Comparison of ENCODE assay signal across 15 cellular contexts in genomic region chr1:45928486-45929205, GRCh38.
A peak's percentile ranks its signal among the peaks of the same experiment; 100 is the strongest.
DNase-seq lines count a peak whose midpoint lies in the region; ATAC-seq lines count a peak whose summit lies in the region.
"Had no signal": no experiment of that assay in that cellular context is flagged by ENCODE, and none has a peak within 500 bp of the region (broad histone marks: within the 10 kb centered on the region; RNA-seq: fewer than 3 reads in every experiment).

No MANE protein-coding gene starts in this region.

- H3K9ac ChIP-seq in HUES6 (ENCODE audit: low read length) (peak overlapping the region; percentile 43), mesendoderm (ENCODE audit: low read length) (peak overlapping the region; percentile 11)
- H3K9ac ChIP-seq: parathyroid adenoma had no signal

- no peaks in the 10 kb centered on the region for H3K9me3 Mint-ChIP-seq in CD4-positive, alpha-beta memory T cell
- H3K9me3 Mint-ChIP-seq in activated T-helper 17 cell treated with anti-CD3 and anti-CD28 coated beads, Interleukin-2, amount 50 U/mL, for 72 hours = no peaks in the 10 kb centered on the region

- no peaks in the 10 kb centered on the region for H3K79me2 ChIP-seq in mesendoderm (ENCODE audit: control insufficient read depth, insufficient read depth, low read length)
- H3K79me2 ChIP-seq: parathyroid adenoma had no signal

- H4K5ac ChIP-seq in mesendoderm (ENCODE audit: low read length) = no peak overlapping the region

- H3K4me2 ChIP-seq in mesendoderm (ENCODE audit: low read length) = no peak overlapping the region

- no peak for ATAC-seq in activated T-helper 17 cell treated with anti-CD3 and anti-CD28 coated beads, Interleukin-2, amount 50 U/mL, for 72 hours (replicated peaks)
- ATAC-seq in HG03520 (IDR thresholded peaks at IDR 0.05; ENCODE audit: unreplicated experiment) (no peak), HG03565 (IDR thresholded peaks at IDR 0.05; ENCODE audit: unreplicated experiment) (no peak)
- ATAC-seq: Right ventricle myocardium inferior had no signal

- no peaks in the 10 kb centered on the region for H3K9me3 ChIP-seq in CD4-positive, alpha-beta memory T cell (ENCODE audit: control insufficient read depth in 1 of 2, low read length in 2 of 2)
- H3K9me3 ChIP-seq in HUES6 (ENCODE audit: control insufficient read depth, insufficient read depth, low read depth, low read length) = no peaks in the 10 kb centered on the region
- H3K9me3 ChIP-seq: ascending aorta, transverse colon had no signal

- CTCF ChIA-PET in CD4-positive, alpha-beta memory T cell (lab: Charles Lee; ENCODE audit: partially characterized antibody) = no interaction called here

- no peak overlapping the region for H4K8ac ChIP-seq in mesendoderm (ENCODE audit: low read depth, low read length)

- H3K27me3 ChIP-seq in CD4-positive, alpha-beta memory T cell (ENCODE audit: insufficient read depth, low read length) = no peaks in the 10 kb centered on the region
- no peaks in the 10 kb centered on the region for H3K27me3 ChIP-seq in HUES6 (ENCODE audit: control insufficient read depth, insufficient read depth, low read length)
- no peaks in the 10 kb centered on the region for H3K27me3 ChIP-seq in mesendoderm (ENCODE audit: insufficient read depth, low read length, poor library complexity)
- H3K27me3 ChIP-seq: ascending aorta, transverse colon had no signal

- no peaks in the 10 kb centered on the region for H3K27me3 Mint-ChIP-seq in CD4-positive, alpha-beta memory T cell
- no peaks in the 10 kb centered on the region for H3K27me3 Mint-ChIP-seq in activated T-helper 17 cell treated with anti-CD3 and anti-CD28 coated beads, Interleukin-2, amount 50 U/mL, for 72 hours

- H3K4me3 Mint-ChIP-seq in CD4-positive, alpha-beta memory T cell = no peak overlapping the region
- H3K4me3 Mint-ChIP-seq in activated T-helper 17 cell treated with anti-CD3 and anti-CD28 coated beads, Interleukin-2, amount 50 U/mL, for 72 hours = no peak overlapping the region

- H3K23ac ChIP-seq in mesendoderm (ENCODE audit: low read length) = no peak overlapping the region

- no peak overlapping the region for H3K4me3 ChIP-seq in CD4-positive, alpha-beta memory T cell (ENCODE audit: low read length in 2 of 2)
- H3K4me3 ChIP-seq in HUES6 (ENCODE audit: low read depth, low read length) (no peak overlapping the region), mesendoderm (ENCODE audit: low read length) (no peak overlapping the region)
- H3K4me3 ChIP-seq: ascending aorta, transverse colon had no signal

- H3K4ac ChIP-seq in mesendoderm (ENCODE audit: low read depth, low read length) = peak overlapping the region; percentile 36

- no peaks in the 10 kb centered on the region for H3K79me1 ChIP-seq in mesendoderm (ENCODE audit: low read length)

- H3K27ac Mint-ChIP-seq in CD4-positive, alpha-beta memory T cell = peak overlapping the region in 4 of 7 donors; percentile 11 to 65 (median 37)
- peak overlapping the region; percentile 58 for H3K27ac Mint-ChIP-seq in activated T-helper 17 cell treated with anti-CD3 and anti-CD28 coated beads, Interleukin-2, amount 50 U/mL, for 72 hours

- peak overlapping the region; percentile 65 for H3K56ac ChIP-seq in mesendoderm (ENCODE audit: low read length)

- POLR2A ChIA-PET in CD4-positive, alpha-beta memory T cell (lab: Charles Lee; ENCODE audit: partially characterized antibody) = no interaction called here

- peak overlapping the region; percentile 84 for H3K18ac ChIP-seq in mesendoderm (ENCODE audit: low read length)

- H3K36me3 Mint-ChIP-seq in CD4-positive, alpha-beta memory T cell = no peaks in the 10 kb centered on the region
- no peaks in the 10 kb centered on the region for H3K36me3 Mint-ChIP-seq in activated T-helper 17 cell treated with anti-CD3 and anti-CD28 coated beads, Interleukin-2, amount 50 U/mL, for 72 hours (ENCODE audit: low read depth)

- intact Hi-C loops in CD4-positive, alpha-beta memory T cell (cut with micrococcal nuclease) = no loop called here
- intact Hi-C loops in posterior cingulate gyrus (cut with DNase I) = no loop called here

- peak overlapping the region; percentile 90 for H2BK120ac ChIP-seq in mesendoderm (ENCODE audit: low read depth, low read length)

- H3K27ac ChIP-seq in CD4-positive, alpha-beta memory T cell (ENCODE audit: low read depth, low read length) = no peak overlapping the region
- H3K27ac ChIP-seq in HUES6 (ENCODE audit: low read depth, low read length) (peak overlapping the region; percentile 67; the same call in 1 of the 2 replicates), mesendoderm (ENCODE audit: low read depth, low read length) (peak overlapping the region; percentile 68)
- H3K27ac ChIP-seq: ascending aorta, parathyroid adenoma had no signal

- peaks cover 6% of the 10 kb centered on the region for H3K4me1 ChIP-seq in CD4-positive, alpha-beta memory T cell (ENCODE audit: insufficient read depth, low read length)
- H3K4me1 ChIP-seq in HUES6 (ENCODE audit: control insufficient read depth, insufficient read depth, low read length) (peaks cover 61% of the 10 kb centered on the region), mesendoderm (ENCODE audit: control insufficient read depth, low read depth, low read length) (peaks cover 28% of the 10 kb centered on the region)
- H3K4me1 ChIP-seq: ascending aorta, parathyroid adenoma had no signal

- no peaks in the 10 kb centered on the region for H3K36me3 ChIP-seq in CD4-positive, alpha-beta memory T cell (ENCODE audit: insufficient read depth, low read length)
- H3K36me3 ChIP-seq in HUES6 (ENCODE audit: control insufficient read depth, insufficient read depth, low read length) (no peaks in the 10 kb centered on the region), mesendoderm (ENCODE audit: control insufficient read depth, insufficient read depth, low read length) (no peaks in the 10 kb centered on the region)
- H3K36me3 ChIP-seq: ascending aorta, transverse colon had no signal

- DNase-seq in CD4-positive, alpha-beta memory T cell = no peak
- DNase-seq in mesendoderm = peak; percentile 45
- no peak for DNase-seq in NK-92 (lab: John Stamatoyannopoulos, UW; ENCODE audit: unreplicated experiment)
- DNase-seq in posterior cingulate gyrus = no peak
- DNase-seq: activated CD4-positive, alpha-beta T cell treated with anti-CD3 and anti-CD28 coated beads, Interleukin-2, amount 50 U/mL, for 48 hours; activated effector memory CD4-positive, alpha-beta T cell treated with Interleukin-2 at 50 U/mL for 16 hours; NCI-H1694; transverse colon had no signal

- H2AK5ac ChIP-seq in mesendoderm (ENCODE audit: low read length) = no peak overlapping the region

- WGBS in mesendoderm (ENCODE audit: extremely low coverage, insufficient coverage, low lambda C conversion rate) = no CpG with 5 or more reads among the region's 3 CpGs

- H2BK15ac ChIP-seq in mesendoderm (replicated peaks; ENCODE audit: low read depth) = no peak overlapping the region

- peak overlapping the region; percentile 64 for H2BK5ac ChIP-seq in mesendoderm (ENCODE audit: low read length)

- H3K4me1 Mint-ChIP-seq in CD4-positive, alpha-beta memory T cell = peaks cover 9 to 11% (median 9%) of the 10 kb centered on the region in 4 donors
- H3K4me1 Mint-ChIP-seq in activated T-helper 17 cell treated with anti-CD3 and anti-CD28 coated beads, Interleukin-2, amount 50 U/mL, for 72 hours = peaks cover 10% of the 10 kb centered on the region
